ENCODE assay signal across 8 cellular contexts in the genomic region with DNA sequence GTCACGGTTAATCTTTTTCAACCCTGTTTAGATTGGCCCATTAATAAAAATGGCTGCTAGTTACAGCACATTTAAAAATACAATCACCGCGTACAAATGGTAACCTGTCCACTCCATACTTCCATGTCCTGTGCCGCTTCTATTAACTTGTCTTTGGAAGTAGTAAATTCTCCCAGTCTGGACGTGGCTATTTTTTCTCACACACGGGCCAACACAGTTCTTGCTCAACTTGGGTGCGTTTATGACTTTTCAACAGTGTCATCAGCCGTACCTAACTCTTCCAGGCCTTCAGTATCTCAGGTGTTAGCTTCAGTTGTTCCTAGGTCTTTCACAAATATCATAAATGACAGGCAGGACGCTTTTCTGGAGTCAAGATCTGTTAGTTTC. TPM values are rescaled to one million over a fixed set of nuclear protein-coding genes. Genes with fewer than 3 reads are reported as not detected.
A peak's percentile ranks its signal among the peaks of the same experiment; 100 is the strongest.
DNase-seq lines count a peak whose midpoint lies in the region; ATAC-seq, FAIRE-seq and TF ChIP-seq lines count a peak whose summit lies in the region.

No MANE protein-coding gene starts in this region.

- H3K36me3 ChIP-seq in BE2C, result peaks cover 6% of the 10 kb centered on the region
- H3K36me3 ChIP-seq in GM12878 (ENCODE audit: control insufficient read depth in 2 of 2, insufficient read depth in 2 of 2, low read length in 1 of 2), result no peaks in the 10 kb centered on the region
- no peaks in the 10 kb centered on the region for H3K36me3 ChIP-seq in HepG2 (replicated peaks in 1 of 2; ENCODE audit: control insufficient read depth in 1 of 2, insufficient read depth in 2 of 2, low read length in 2 of 2)
- H3K36me3 ChIP-seq in tibial nerve, result no peaks in the 10 kb centered on the region

- peak overlapping the region; percentile 77 for H3K4me2 ChIP-seq in GM12878 (ENCODE audit: control insufficient read depth, insufficient read depth)
- peak overlapping the region; percentile 88 for H3K4me2 ChIP-seq in HepG2 (ENCODE audit: low read depth, low read length)

- SMC1A ChIA-PET in GM12878 (lab: Charles Lee; ENCODE audit: uncharacterized antibody, unreplicated experiment), result interaction anchor here (1.0 to 5.2 kb wide), 21 partner anchors 8 to 305 kb away, joined by 3 to 61 read pairs (median 5); no protein-coding TSS in a partner anchor

- peak overlapping the region; percentile 95 for H2AFZ ChIP-seq in GM12878 (ENCODE audit: control insufficient read depth, low read depth, low read length)
- peak overlapping the region; percentile 100 for H2AFZ ChIP-seq in HepG2 (ENCODE audit: low read length)

- TF ChIP-seq RAD21 in GM12878 (IDR thresholded peaks at IDR 0.05; ENCODE audit: insufficient read depth, low read depth, low read length), result no peak
- no peak for TF ChIP-seq RAD21 in HepG2 (CRISPR knock-in tag; IDR thresholded peaks at IDR 0.05)

- WGBS in GM12878 (ENCODE audit: insufficient coverage, insufficient replicate concordance, low lambda C conversion rate, missing lambda C conversion rate), result 26% methylated on average over 9 of the region's 9 CpGs
- 9% methylated on average over 9 of the region's 9 CpGs for WGBS in HepG2 (ENCODE audit: low lambda C conversion rate)
- WGBS in tibial nerve, 2 donors, result 15 to 21% methylated on average over 9 of the region's 9 CpGs

- intact Hi-C loops in GM12878 (cut with micrococcal nuclease; ENCODE audit: unreplicated experiment), result loop anchor here (1.0 to 5.0 kb wide), 5 partner anchors 24 to 90 kb away; no protein-coding TSS in a partner anchor
- intact Hi-C loops in HepG2 (cut with micrococcal nuclease; ENCODE audit: unreplicated experiment), result loop anchor here (1.0 to 5.0 kb wide), 2 partner anchors 50 to 66 kb away; no protein-coding TSS in a partner anchor

- no peak for TF ChIP-seq EP300 in GM12878 (IDR thresholded peaks at IDR 0.05; ENCODE audit: borderline replicate concordance in 1 of 2, control insufficient read depth in 1 of 2, low read depth in 2 of 2, low read length in 2 of 2)
- TF ChIP-seq EP300 in HepG2 (IDR thresholded peaks at IDR 0.05; ENCODE audit: low read depth in 2 of 2, low read length in 2 of 2), result no peak
- TF ChIP-seq EP300 in HepG2 (CRISPR knock-in tag; IDR thresholded peaks at IDR 0.05; ENCODE audit: borderline replicate concordance), result no peak
- no peak for TF ChIP-seq EP300 in tibial nerve (IDR thresholded peaks at IDR 0.05)

- H3K27ac ChIP-seq in GM12878 (ENCODE audit: control insufficient read depth, insufficient read depth) (peak overlapping the region; percentile 87), HepG2 (ENCODE audit: extremely low read length, insufficient read depth, low read length) (peak overlapping the region; percentile 57), tibial nerve (peak overlapping the region; percentile 93 to 99 (median 97))

- H3K4me1 ChIP-seq in BE2C, result peaks cover 11% of the 10 kb centered on the region
- 0 out of 2 replicates have a peak, but pooled peaks cover 5% of the 10 kb centered on the region for H3K4me1 ChIP-seq in GM12878 (ENCODE audit: control insufficient read depth, insufficient read depth, low read length)
- peaks cover 49% of the 10 kb centered on the region for H3K4me1 ChIP-seq in HepG2 (ENCODE audit: insufficient read depth, low read length)
- peaks cover 0 to 53% (median 28%) of the 10 kb centered on the region in 4 donors for H3K4me1 ChIP-seq in tibial nerve

- H4K20me1 ChIP-seq in GM12878 (ENCODE audit: control insufficient read depth, insufficient read depth) (peaks cover 3% of the 10 kb centered on the region; the same call in 1 of the 2 replicates), HepG2 (ENCODE audit: insufficient read depth, low read length) (peaks cover 22% of the 10 kb centered on the region)

- BruUV-seq in GM12878 (replicated peaks; lab: Mats Ljungman, UMichigan) (TSS peak; percentile 95), HepG2 (replicated peaks; lab: Mats Ljungman, UMichigan) (TSS peak; percentile 90)

- H3K79me2 ChIP-seq in GM12878 (ENCODE audit: control insufficient read depth, insufficient read depth, low read length) (peaks cover 46% of the 10 kb centered on the region), HepG2 (ENCODE audit: insufficient read depth, low read length) (peaks cover 39% of the 10 kb centered on the region)

- TF ChIP-seq CTCF in BE2C (IDR thresholded peaks at IDR 0.05; ENCODE audit: low read depth, low read length) (no peak), GM12878 (IDR thresholded peaks at IDR 0.05 in 2 of 3, conservative IDR thresholded peaks at IDR 0.05 in 1 of 3; ENCODE audit: control insufficient read depth in 2 of 3, extremely low read depth in 1 of 3, insufficient read depth in 1 of 3, low read depth in 3 of 3, low read length in 3 of 3) (no peak), HepG2 (CRISPR knock-in tag; IDR thresholded peaks at IDR 0.05) (no peak), tibial nerve (IDR thresholded peaks at IDR 0.05) (no peak)

- no peaks in the 10 kb centered on the region for H3K27me3 ChIP-seq in BE2C
- H3K27me3 ChIP-seq in GM12878 (replicated peaks in 1 of 2; ENCODE audit: control insufficient read depth in 2 of 2, insufficient read depth in 2 of 2, low read length in 1 of 2), result no peaks in the 10 kb centered on the region
- no peaks in the 10 kb centered on the region; a peak in 2 of 5 replicates for H3K27me3 ChIP-seq in HepG2 (ENCODE audit: control insufficient read depth in 1 of 2, insufficient read depth in 2 of 2, low read length in 2 of 2)
- no peaks in the 10 kb centered on the region for H3K27me3 ChIP-seq in tibial nerve

- POLR2A ChIA-PET in GM12878 (lab: Charles Lee) (interaction anchor here (0.6 to 3.4 kb wide), 7 partner anchors 9 to 270 kb away, joined by 3 to 9 read pairs (median 3); no protein-coding TSS in a partner anchor), HepG2 (lab: Yijun Ruan, JAX) (interaction anchor here (1.0 to 1.7 kb wide), 5 partner anchors 12 to 97 kb away, joined by 4 to 10 read pairs (median 7); a partner anchor contains a TSS)

- no peak for TF ChIP-seq POLR2A in GM12878 (IDR thresholded peaks at IDR 0.05; ENCODE audit: low read depth, low read length)
- TF ChIP-seq POLR2A in HepG2 (IDR thresholded peaks at IDR 0.05; ENCODE audit: insufficient read depth in 1 of 2, low read depth in 2 of 2, low read length in 2 of 2), result no peak
- TF ChIP-seq POLR2A in tibial nerve (IDR thresholded peaks at IDR 0.05), result no peak

- CTCF ChIA-PET in GM12878 (lab: Yijun Ruan, JAX), result interaction anchor here (0.8 to 7.4 kb wide), 26 partner anchors 9 to 243 kb away, joined by 3 to 110 read pairs (median 6); a partner anchor contains a TSS
- CTCF ChIA-PET in HepG2 (lab: Yijun Ruan, JAX; ENCODE audit: low intra/inter-chr PET ratio, low total read pairs), result interaction anchor here (2.1 kb wide), 1 partner anchor 66 kb away, joined by 10 read pairs; no protein-coding TSS in a partner anchor

- peak overlapping the region; percentile 86 for H3K9ac ChIP-seq in GM12878 (ENCODE audit: control insufficient read depth, insufficient read depth, low read length)
- peak overlapping the region; percentile 83 for H3K9ac ChIP-seq in HepG2 (ENCODE audit: insufficient read depth, low read depth, low read length)

- FAIRE-seq in GM12878 (lab: Jason Lieb, UNC) (no peak), HepG2 (lab: Jason Lieb, UNC) (no peak)

- peak overlapping the region; percentile 47 for H3K4me3 ChIP-seq in BE2C (ENCODE audit: low read depth, low read length)
- peak overlapping the region; percentile 69 for H3K4me3 ChIP-seq in GM12878
- peak overlapping the region; percentile 92 to 98 (median 96) for H3K4me3 ChIP-seq in HepG2 (replicated peaks in 1 of 3; ENCODE audit: insufficient read depth in 1 of 3, low read depth in 2 of 3, low read length in 3 of 3)
- H3K4me3 ChIP-seq in tibial nerve, result peak overlapping the region; percentile 78 to 99 (median 87)

- RAD21 ChIA-PET in GM12878 (lab: Charles Lee; ENCODE audit: unreplicated experiment), result interaction anchor here (0.6 to 4.3 kb wide), 19 partner anchors 14 to 1176 kb away, joined by 3 to 41 read pairs (median 5); a partner anchor contains a TSS

- no peaks in the 10 kb centered on the region for H3K9me3 ChIP-seq in BE2C
- H3K9me3 ChIP-seq in GM12878 (replicated peaks; ENCODE audit: control insufficient read depth, insufficient read depth, low read length), result no peaks in the 10 kb centered on the region
- no peaks in the 10 kb centered on the region for H3K9me3 ChIP-seq in HepG2 (ENCODE audit: low read length)
- no peaks in the 10 kb centered on the region for H3K9me3 ChIP-seq in tibial nerve

- DNase-seq in BE2C (no peak), GM12878 (ENCODE audit: low read depth, low spot score) (no peak), HepG2 (ENCODE audit: low spot score) (no peak), tibial nerve (ENCODE audit: low spot score in 2 of 2) (no peak), EL (no peak), SIG-M5 (lab: John Stamatoyannopoulos, UW) (no peak), SK-N-DZ (ENCODE audit: low spot score) (no peak)

- peak; percentile 3 for ATAC-seq in HG03097 (IDR thresholded peaks at IDR 0.05; ENCODE audit: low FRiP score, unreplicated experiment)
- ATAC-seq in GM12878, result no peak
- peak; percentile 20 for ATAC-seq in HepG2

- in situ Hi-C loops in GM12878 (cut with MboI) (no loop called here), HepG2 (cut with HindIII; ENCODE audit: extremely low pct_ligation_motif_present, low pct_unique_long_range_greater_than_20kb) (loop anchor here (5.0 kb wide), 1 partner anchor 56 kb away; no protein-coding TSS in a partner anchor)

RNA-seq across cellular contexts. Expression of a gene that starts 0.5 kb away (rescaled TPM):
- polyA plus RNA-seq in BE2C (2012; ENCODE audit: insufficient read depth, insufficient read length, low read depth), result 25.5 TPM
- 260 and 270 TPM in 2 replicates for total RNA-seq in GM12878 (2013; cell fraction: nucleolus; rRNA removed)
- total RNA-seq in GM12878 (2014; rRNA removed), result 40.4 and 46.5 TPM in 2 replicates
- total RNA-seq in GM12878 (2014; rRNA removed; fragmentation: Illumina TruSeq; extraction: Trizol), result 44.3 and 47.1 TPM in 2 replicates
- 34.3 and 40.3 TPM in 2 replicates for total RNA-seq in GM12878 (2021)
- polyA plus RNA-seq in GM12878 (2011; ENCODE audit: low read depth), result 6.6 TPM
- 53.9 and 54.8 TPM in 2 replicates for polyA plus RNA-seq in GM12878 (2011; rRNA removed)
- polyA plus RNA-seq in GM12878 (2011; cell fraction: cytosol; rRNA removed), result 35.8 and 41.0 TPM in 2 replicates
- 70.6 and 74.4 TPM in 2 replicates for polyA plus RNA-seq in GM12878 (2011; cell fraction: nucleus; rRNA removed)
- 9.6 and 11.2 TPM in 2 replicates for polyA plus RNA-seq in GM12878 (2012)
- 23.5 and 33.8 TPM in 2 replicates for polyA plus RNA-seq in GM12878 (2014; fragmentation: Illumina TruSeq; extraction: Trizol)
- 1 to 10 TPM; 4.6 to 5.1 TPM for polyA plus RNA-seq in GM12878 (2014; fragmentation: Nextera tagmentation; extraction: Ambion mirVana)
- polyA plus RNA-seq in GM12878 (2014; rRNA removed), result 16.3 and 17.5 TPM in 2 replicates
- 1 to 10 TPM; 5.2 to 9.3 TPM for polyA plus RNA-seq in GM12878 (2016; fragmentation: Nextera tagmentation; extraction: Ambion mirVana)
- polyA minus RNA-seq in GM12878 (2011; rRNA and poly(A)+ RNA removed), result 136 and 171 TPM in 2 replicates
- polyA minus RNA-seq in GM12878 (2011; cell fraction: cytosol; rRNA and poly(A)+ RNA removed), result 46.5 and 51.5 TPM in 2 replicates
- 103 and 146 TPM in 2 replicates for polyA minus RNA-seq in GM12878 (2011; cell fraction: nucleus; rRNA and poly(A)+ RNA removed)
- 24.9 and 25.8 TPM in 2 replicates for total RNA-seq in HepG2 (2016; rRNA removed; fragmentation: Illumina TruSeq; extraction: Trizol)
- 20.2 and 22.1 TPM in 2 replicates for total RNA-seq in HepG2 (2016; cell fraction: cytosol; rRNA removed; fragmentation: Illumina TruSeq; extraction: Trizol; ENCODE audit: low read depth)
- 21.5 and 23.3 TPM in 2 replicates for total RNA-seq in HepG2 (2016; cell fraction: insoluble cytoplasmic fraction; rRNA removed; fragmentation: Illumina TruSeq; extraction: Trizol)
- total RNA-seq in HepG2 (2016; cell fraction: membrane; rRNA removed; fragmentation: Illumina TruSeq; extraction: Trizol), result 15.6 and 18.2 TPM in 2 replicates
- 49.9 and 59.2 TPM in 2 replicates for total RNA-seq in HepG2 (2016; cell fraction: nucleus; rRNA removed; fragmentation: Illumina TruSeq; extraction: Trizol)
- 25.1 and 30.3 TPM in 2 replicates for polyA plus RNA-seq in HepG2 (2011; rRNA removed)
- polyA plus RNA-seq in HepG2 (2011; cell fraction: cytosol; rRNA removed), result 15.9 and 19.5 TPM in 2 replicates
- polyA plus RNA-seq in HepG2 (2011; cell fraction: nucleus; rRNA removed), result 30.1 and 32.5 TPM in 2 replicates
- 12.4 and 12.5 TPM in 2 replicates for polyA plus RNA-seq in HepG2 (2012)
- 2.1 and 2.3 TPM in 2 replicates for polyA plus RNA-seq in HepG2 (2016; cell fraction: cytosol; fragmentation: Illumina TruSeq; extraction: Trizol; ENCODE audit: low read depth)
- polyA plus RNA-seq in HepG2 (2016; cell fraction: insoluble cytoplasmic fraction; fragmentation: Illumina TruSeq; extraction: Trizol; ENCODE audit: low read depth), result 14.1 and 16.0 TPM in 2 replicates
- polyA plus RNA-seq in HepG2 (2016; cell fraction: membrane; fragmentation: Illumina TruSeq; extraction: Trizol; ENCODE audit: low read depth), result 3.2 and 4.8 TPM in 2 replicates
- 30.5 and 32.1 TPM in 2 replicates for polyA plus RNA-seq in HepG2 (2016; cell fraction: nucleus; fragmentation: Illumina TruSeq; extraction: Trizol; ENCODE audit: insufficient read depth, low read depth)
- 177 and 200 TPM in 2 replicates for polyA minus RNA-seq in HepG2 (2011; rRNA and poly(A)+ RNA removed; ENCODE audit: low replicate concordance)
- polyA minus RNA-seq in HepG2 (2011; cell fraction: cytosol; rRNA and poly(A)+ RNA removed), result 61.3 and 74.0 TPM in 2 replicates
- 155 and 160 TPM in 2 replicates for polyA minus RNA-seq in HepG2 (2011; cell fraction: nucleus; rRNA and poly(A)+ RNA removed)
- 10 to 100 TPM; 41.8 to 83.1 (median 50.5) TPM for total RNA-seq in tibial nerve
- polyA plus RNA-seq in SK-N-DZ (2014; cell fraction: cytosol; rRNA removed), result 7.6 and 19.3 TPM in 2 replicates
- 14.5 and 14.7 TPM in 2 replicates for polyA plus RNA-seq in SK-N-DZ (2014; cell fraction: nucleus; rRNA removed)
